ENCODE assay signal across 7 cellular contexts in the genomic region with DNA sequence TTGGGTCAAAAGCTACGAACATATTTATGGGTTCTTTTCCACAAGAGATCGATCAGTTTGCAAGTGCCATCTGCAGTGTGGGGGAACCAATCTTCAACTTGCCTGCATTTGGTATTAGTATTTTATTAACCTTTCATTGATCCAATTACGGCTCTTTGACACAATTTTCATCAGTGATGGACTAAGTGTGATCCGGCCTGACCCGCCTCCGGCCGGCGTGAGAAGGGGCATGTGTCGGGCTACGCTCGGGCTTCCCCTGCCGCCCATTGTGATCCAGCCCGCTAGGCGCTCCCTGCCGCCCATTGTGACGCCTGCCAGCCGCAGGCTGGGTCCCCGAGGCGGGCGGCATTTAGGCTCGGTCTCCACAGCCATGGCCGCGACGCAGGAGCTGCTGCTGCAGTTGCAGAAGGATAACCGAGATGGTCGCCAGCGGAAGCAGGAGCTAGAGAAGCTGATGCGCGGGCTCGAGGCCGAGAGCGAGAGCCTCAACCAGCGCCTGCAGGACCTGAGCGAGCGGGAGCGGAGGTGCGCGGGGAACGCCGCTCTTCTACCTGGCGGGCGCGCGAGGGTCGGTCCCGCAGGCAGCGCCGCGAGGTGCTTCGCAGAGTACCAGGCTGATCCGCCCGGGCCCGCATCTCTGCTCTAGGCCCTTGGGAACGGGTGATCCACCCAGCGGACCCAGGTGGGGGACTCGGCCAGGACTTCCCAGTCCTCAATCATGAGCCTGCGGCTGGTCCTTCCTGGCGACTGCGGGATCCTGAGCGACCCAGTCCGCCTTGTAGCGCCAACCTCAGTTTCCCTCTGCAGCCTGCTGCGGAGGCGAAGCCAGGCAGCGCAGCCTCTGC. TPM values are rescaled to one million over a fixed set of nuclear protein-coding genes. Genes with fewer than 3 reads are reported as not detected.
A peak's percentile ranks its signal among the peaks of the same experiment; 100 is the strongest.
DNase-seq lines count a peak whose midpoint lies in the region; ATAC-seq and TF ChIP-seq lines count a peak whose summit lies in the region.
"Not testable (repeated sequence)": the region's sequence is repeated elsewhere in the genome, so short reads cannot be mapped to it uniquely, and the experiment has no call there.

A gene (plus strand): TSS at position 51 of the 845 bp plus-strand sequence. CDS start 179 bp downstream, at position 230.

- not testable (repeated sequence) for H3K27ac ChIP-seq in IMR-90 (ENCODE audit: insufficient read depth, low read length)

- not testable (repeated sequence) for H3K36me3 Mint-ChIP-seq in activated T-cell treated with anti-CD3 and anti-CD28 coated beads, Interleukin-2, amount 50 U/mL, for 72 hours (ENCODE audit: insufficient read depth in 2 of 2); glutamatergic neuron (ENCODE audit: unreplicated experiment); naive thymus-derived CD8-positive, alpha-beta T cell

- not testable (repeated sequence) for H4K20me1 ChIP-seq in IMR-90 (ENCODE audit: insufficient read depth, low read length)

- intact Hi-C loops in IMR-90 (cut with micrococcal nuclease), result not testable (repeated sequence)

- not testable (repeated sequence) for H3K14ac ChIP-seq in IMR-90 (replicated peaks; ENCODE audit: low read depth, low read length)

- H3K4me2 ChIP-seq in IMR-90 (ENCODE audit: low read depth, low read length), result not testable (repeated sequence)

- not testable (repeated sequence) for H3K4me1 ChIP-seq in IMR-90 (ENCODE audit: control insufficient read depth, insufficient read depth, low read length)

- H3K36me3 ChIP-seq in IMR-90 (ENCODE audit: control insufficient read depth, insufficient read depth, low read length), result not testable (repeated sequence)

- not testable (repeated sequence) for H3K4ac ChIP-seq in IMR-90 (ENCODE audit: low read depth, low read length)

- H2AFZ ChIP-seq in IMR-90 (replicated peaks; ENCODE audit: low read length, poor library complexity), result not testable (repeated sequence)

- H3K9me3 Mint-ChIP-seq in activated T-cell treated with anti-CD3 and anti-CD28 coated beads, Interleukin-2, amount 50 U/mL, for 72 hours; glutamatergic neuron (ENCODE audit: unreplicated experiment); naive thymus-derived CD8-positive, alpha-beta T cell: not testable (repeated sequence)

- in situ Hi-C loops in IMR-90 (cut with MboI; ENCODE audit: low sequenced_read_pairs), result not testable (repeated sequence)

- not testable (repeated sequence) for H3K4me1 Mint-ChIP-seq in activated T-cell treated with anti-CD3 and anti-CD28 coated beads, Interleukin-2, amount 50 U/mL, for 72 hours (ENCODE audit: low read depth); glutamatergic neuron (ENCODE audit: low read depth, unreplicated experiment); naive thymus-derived CD8-positive, alpha-beta T cell

- H3K9me3 ChIP-seq in IMR-90 (ENCODE audit: control insufficient read depth, insufficient read depth, low read length), result not testable (repeated sequence)

- not testable (repeated sequence) for H3K27me3 Mint-ChIP-seq in activated T-cell treated with anti-CD3 and anti-CD28 coated beads, Interleukin-2, amount 50 U/mL, for 72 hours (ENCODE audit: low read depth); glutamatergic neuron (ENCODE audit: unreplicated experiment); naive thymus-derived CD8-positive, alpha-beta T cell

- not testable (repeated sequence) for BruUV-seq in IMR-90 (replicated peaks; lab: Mats Ljungman, UMichigan)

- H3K4me3 ChIP-seq in IMR-90 (ENCODE audit: insufficient read depth, low read depth, low read length), result not testable (repeated sequence)

- H3K4me3 Mint-ChIP-seq in activated T-cell treated with anti-CD3 and anti-CD28 coated beads, Interleukin-2, amount 50 U/mL, for 72 hours, result peak within 1 kb of the TSS in 1 of 2 donors; percentile 34
- H3K4me3 Mint-ChIP-seq in glutamatergic neuron (ENCODE audit: unreplicated experiment), result peak within 1 kb of the TSS; percentile 69
- peak within 1 kb of the TSS in 6 of 10 donors; percentile 22 to 88 (median 78) for H3K4me3 Mint-ChIP-seq in naive thymus-derived CD8-positive, alpha-beta T cell

- not testable (repeated sequence) for H3K9ac ChIP-seq in IMR-90 (ENCODE audit: low read depth, low read length)

- H2BK20ac ChIP-seq in IMR-90 (ENCODE audit: low read depth, low read length), result not testable (repeated sequence)

- not testable (repeated sequence) for H3K9me1 ChIP-seq in IMR-90 (ENCODE audit: insufficient read depth, low read length)

- not testable (repeated sequence) for H3K27me3 ChIP-seq in IMR-90 (ENCODE audit: control insufficient read depth, insufficient read depth, low read length)

- H2AK9ac ChIP-seq in IMR-90 (replicated peaks; ENCODE audit: low read depth, low read length, poor library complexity), result not testable (repeated sequence)

- not testable (repeated sequence) for TF ChIP-seq RAD21 in IMR-90 (IDR thresholded peaks at IDR 0.05; ENCODE audit: low read length)

- WGBS in IMR-90 (ENCODE audit: extremely low coverage in 2 of 2, insufficient read length in 1 of 2), 2 experiments, result no CpG with 5 or more reads among the region's 65 CpGs

- not testable (repeated sequence) for TF ChIP-seq POLR2A in IMR-90 (IDR thresholded peaks at IDR 0.05; ENCODE audit: low read depth, low read length)

- H2BK5ac ChIP-seq in IMR-90 (ENCODE audit: low read depth, low read length, poor library complexity, severe bottlenecking), result not testable (repeated sequence)

- not testable (repeated sequence) for DNase-seq in IMR-90; activated T-cell treated with anti-CD3 and anti-CD28 coated beads, Interleukin-2, amount 50 U/mL, for 72 hours; glutamatergic neuron
- DNase-seq in naive thymus-derived CD8-positive, alpha-beta T cell, result peak in 2 of 10 donors; percentile 10 to 36

- H3K56ac ChIP-seq in IMR-90 (ENCODE audit: extremely low read depth, insufficient read depth, low read length), result not testable (repeated sequence)

- not testable (repeated sequence) for H2BK120ac ChIP-seq in IMR-90 (ENCODE audit: low read depth, low read length)

- not testable (repeated sequence) for H4K5ac ChIP-seq in IMR-90 (ENCODE audit: low read depth, low read length)

- H3K27ac Mint-ChIP-seq in activated T-cell treated with anti-CD3 and anti-CD28 coated beads, Interleukin-2, amount 50 U/mL, for 72 hours, result not testable (repeated sequence)
- H3K27ac Mint-ChIP-seq in glutamatergic neuron (ENCODE audit: unreplicated experiment), result peak within 1 kb of the TSS; percentile 70
- H3K27ac Mint-ChIP-seq in naive thymus-derived CD8-positive, alpha-beta T cell, result peak within 1 kb of the TSS in 4 of 10 donors; percentile 75 to 95 (median 86)

- dilution Hi-C loops in IMR-90 (cut with HindIII; ENCODE audit: low sequenced_read_pairs, unreplicated experiment), result not testable (repeated sequence)

- TF ChIP-seq CTCF in IMR-90 (conservative IDR thresholded peaks at IDR 0.05; ENCODE audit: low read depth, low read length); glutamatergic neuron (IDR thresholded peaks at IDR 0.05; ENCODE audit: partially characterized antibody, unreplicated experiment): not testable (repeated sequence)

- H4K91ac ChIP-seq in IMR-90 (ENCODE audit: insufficient read depth, low read depth, low read length), result not testable (repeated sequence)

- H3K18ac ChIP-seq in IMR-90 (ENCODE audit: low read depth, low read length), result not testable (repeated sequence)

- H4K8ac ChIP-seq in IMR-90 (ENCODE audit: low read depth in 2 of 2, low read length in 2 of 2), result not testable (repeated sequence)

- not testable (repeated sequence) for H3K79me1 ChIP-seq in IMR-90 (ENCODE audit: low read depth in 1 of 2, low read length in 2 of 2)

- POLR2A ChIA-PET in IMR-90 (lab: Charles Lee; ENCODE audit: unreplicated experiment); naive thymus-derived CD8-positive, alpha-beta T cell (lab: Charles Lee): not testable (repeated sequence)

- not testable (repeated sequence) for H3K23ac ChIP-seq in IMR-90 (ENCODE audit: low read depth, low read length)

- H2AK5ac ChIP-seq in IMR-90 (ENCODE audit: low read depth, low read length), result not testable (repeated sequence)

- CTCF ChIA-PET in IMR-90 (lab: Yijun Ruan, JAX), result not testable (repeated sequence)

- peak; percentile 19 for ATAC-seq in GM19023 (IDR thresholded peaks at IDR 0.05; ENCODE audit: unreplicated experiment)
- peak; percentile 37 for ATAC-seq in GM21723 (IDR thresholded peaks at IDR 0.05; ENCODE audit: unreplicated experiment)
- peak; percentile 19 for ATAC-seq in HG03039 (IDR thresholded peaks at IDR 0.05; ENCODE audit: unreplicated experiment)
- ATAC-seq in IMR-90 (ENCODE audit: low read depth), result peak; percentile 15
- peak; percentile 18 to 21 for ATAC-seq in activated T-cell treated with anti-CD3 and anti-CD28 coated beads, Interleukin-2, amount 50 U/mL, for 72 hours (replicated peaks in 1 of 2)
- peak; percentile 24 to 38 for ATAC-seq in naive thymus-derived CD8-positive, alpha-beta T cell

- H2BK15ac ChIP-seq in IMR-90 (ENCODE audit: low read depth, low read length), result not testable (repeated sequence)

RNA-seq across cellular contexts. Expression of the gene that starts here (rescaled TPM):
- total RNA-seq in IMR-90 (2012; rRNA removed) (0.28 TPM in 1 of 2 replicates, not detected in the other), glutamatergic neuron (ENCODE audit: unreplicated experiment) (42.7 TPM)
- polyA plus RNA-seq in IMR-90 (2012; rRNA removed), result 0.80 and 1.8 TPM in 2 replicates
- 0.27 and 1.1 TPM in 2 replicates for polyA plus RNA-seq in IMR-90 (2012; cell fraction: cytosol; rRNA removed)
- 4.1 and 7.1 TPM in 2 replicates for polyA plus RNA-seq in IMR-90 (2012; cell fraction: nucleus; rRNA removed; ENCODE audit: low replicate concordance)
- 1 to 10 TPM in 1 of 2 donors, under 1 TPM in 1; 0.67 to 1.9 TPM for total RNA-seq in activated T-cell treated with anti-CD3 and anti-CD28 coated beads, Interleukin-2, amount 50 U/mL, for 72 hours
- 10 to 100 TPM; 11.4 to 12.4 TPM for total RNA-seq in naive thymus-derived CD8-positive, alpha-beta T cell
- polyA plus RNA-seq in naive thymus-derived CD8-positive, alpha-beta T cell, result 1 to 10 TPM in 1 of 3 donors, under 1 TPM in 2; 0.84 to 1.2 (median 0.88) TPM
